ENCODE assay signal across 9 cellular contexts in genomic region chr1:19811206-19811851, GRCh38. TPM values are rescaled to one million over a fixed set of nuclear protein-coding genes. Genes with fewer than 3 reads are reported as not detected.
DNase-seq lines count a peak whose midpoint lies in the region; ATAC-seq and TF ChIP-seq lines count a peak whose summit lies in the region.
"Had no signal": no experiment of that assay in that cellular context is flagged by ENCODE, and none has a peak within 500 bp of the region (broad histone marks: within the 10 kb centered on the region; RNA-seq: fewer than 3 reads in every experiment).

No MANE protein-coding gene starts in this region.

- ATAC-seq in right lobe of liver, result peak in 1 of 4 donors; percentile 25
- ATAC-seq in stimulated activated naive CD8-positive, alpha-beta T cell treated with anti-CD3 and anti-CD28 coated beads, Interleukin-15, amount 100 ng/mL, for 72 hours, result peak; percentile 78
- no peak for ATAC-seq in GM19467 (IDR thresholded peaks at IDR 0.05; ENCODE audit: unreplicated experiment)

- H3K27ac Mint-ChIP-seq in stimulated activated naive CD8-positive, alpha-beta T cell treated with anti-CD3 and anti-CD28 coated beads, Interleukin-15, amount 100 ng/mL, for 72 hours, result peak overlapping the region in 1 of 2 donors; percentile 9

- no peak overlapping the region for H3K4me3 Mint-ChIP-seq in stimulated activated naive CD8-positive, alpha-beta T cell treated with anti-CD3 and anti-CD28 coated beads, Interleukin-15, amount 100 ng/mL, for 72 hours

- WGBS in right lobe of liver (ENCODE audit: insufficient coverage, low coverage, low lambda C conversion rate, missing lambda C conversion rate), result 75% methylated on average over 2 of the region's 5 CpGs

- no peaks in the 10 kb centered on the region for H3K27me3 Mint-ChIP-seq in stimulated activated naive CD8-positive, alpha-beta T cell treated with anti-CD3 and anti-CD28 coated beads, Interleukin-15, amount 100 ng/mL, for 72 hours

- H3K27me3 ChIP-seq in cardiac muscle cell (no peaks in the 10 kb centered on the region), right lobe of liver (no peaks in the 10 kb centered on the region)

- H3K27ac ChIP-seq in cardiac muscle cell (no peak overlapping the region), right lobe of liver (no peak overlapping the region)

- no peaks in the 10 kb centered on the region for H3K4me1 ChIP-seq in cardiac muscle cell (ENCODE audit: low read depth)
- peaks cover 0 to 19% (median 7%) of the 10 kb centered on the region in 4 donors for H3K4me1 ChIP-seq in right lobe of liver

- TF ChIP-seq CTCF in cardiac muscle cell (IDR thresholded peaks at IDR 0.05; ENCODE audit: low read depth, low read length) (peak; percentile 75), astrocyte of the cerebellum (IDR thresholded peaks at IDR 0.05; ENCODE audit: low read depth, low read length, missing control alignments) (peak; percentile 51), right lobe of liver (IDR thresholded peaks at IDR 0.05) (peak; percentile 40 to 64 (median 51))

- H3K4me3 ChIP-seq in cardiac muscle cell (no peak overlapping the region), astrocyte of the cerebellum (ENCODE audit: low read depth, low read length) (no peak overlapping the region), right lobe of liver (no peak overlapping the region)

- in situ Hi-C loops in astrocyte of the cerebellum (cut with HindIII; ENCODE audit: low sequenced_read_pairs), result loop anchor here (5.0 kb wide), 1 partner anchor 41 kb away; no protein-coding TSS in a partner anchor

- H3K4me1 Mint-ChIP-seq in stimulated activated naive CD8-positive, alpha-beta T cell treated with anti-CD3 and anti-CD28 coated beads, Interleukin-15, amount 100 ng/mL, for 72 hours, result no peaks in the 10 kb centered on the region

- no peaks in the 10 kb centered on the region for H3K36me3 ChIP-seq in cardiac muscle cell
- no peaks in the 10 kb centered on the region for H3K36me3 ChIP-seq in right lobe of liver

- DNase-seq in cardiac muscle cell (ENCODE audit: low read depth in 1 of 2, low spot score in 1 of 2) (peak; percentile 39 to 74), cardiac septum (ENCODE audit: low spot score) (no peak), SW480 (ENCODE audit: low spot score) (peak; percentile 36), astrocyte of the cerebellum (ENCODE audit: low read depth) (no peak), right lobe of liver (peak; percentile 47 to 74 (median 73)), NCI-H2196 (lab: John Stamatoyannopoulos, UW; ENCODE audit: unreplicated experiment) (no peak)
- DNase-seq in stimulated activated naive CD8-positive, alpha-beta T cell treated with anti-CD3 and anti-CD28 coated beads, Interleukin-15, amount 100 ng/mL, for 72 hours, result peak; percentile 31 to 62

- intact Hi-C loops in cardiac septum (cut with DNase I), result no loop called here
- intact Hi-C loops in right lobe of liver (cut with DNase I), result no loop called here

- H3K9me3 ChIP-seq in cardiac muscle cell (ENCODE audit: low read depth) (no peaks in the 10 kb centered on the region), right lobe of liver (no peaks in the 10 kb centered on the region)

- no peaks in the 10 kb centered on the region for H3K9me3 Mint-ChIP-seq in stimulated activated naive CD8-positive, alpha-beta T cell treated with anti-CD3 and anti-CD28 coated beads, Interleukin-15, amount 100 ng/mL, for 72 hours

- TF ChIP-seq POLR2A in right lobe of liver (IDR thresholded peaks at IDR 0.05), result no peak

RNA-seq across cellular contexts. Expression of gene RNF186, which starts 3.8 kb away (rescaled TPM):
- total RNA-seq in cardiac muscle cell (not detected in 2 replicates), cardiac septum (not detected), right lobe of liver (1 to 10 TPM in 1 of 6 experiments, under 1 TPM in 3, not detected in 2; 0.30 to 2.9 (median 0.53) TPM)
- polyA plus RNA-seq in cardiac muscle cell, result not detected in 2 replicates
- total RNA-seq: temporal lobe had no signal

RNA-seq across cellular contexts. Expression of gene TMCO4, which starts 11.6 kb away (rescaled TPM):
- 2.2 and 2.6 TPM in 2 replicates for total RNA-seq in cardiac muscle cell
- 1.3 and 2.5 TPM in 2 replicates for polyA plus RNA-seq in cardiac muscle cell
- 9.3 TPM for total RNA-seq in cardiac septum
- 10 to 100 TPM in 3 of 6 experiments, 1 to 10 TPM in 3; 6.4 to 13.5 (median 9.8) TPM for total RNA-seq in right lobe of liver

Comparison
In these comparisons a context has a peak if more than half of its experiments do, and no peak if none do; other contexts are left out.
1. DNase-seq: peak in cardiac muscle cell (2 of 2), SW480 (single experiment), right lobe of liver (3 of 3) and stimulated activated naive CD8-positive, alpha-beta T cell treated with anti-CD3 and anti-CD28 coated beads, Interleukin-15, amount 100 ng/mL, for 72 hours (2 of 2); none in cardiac septum (single experiment), astrocyte of the cerebellum (single experiment) and NCI-H2196 (single experiment).
2. Peak in every context shown above with its lines, with median percentiles within 50 percentile points of each other: CTCF ChIP-seq.